Comparison of ENCODE assay signal across 8 cellular contexts in the genomic region with DNA sequence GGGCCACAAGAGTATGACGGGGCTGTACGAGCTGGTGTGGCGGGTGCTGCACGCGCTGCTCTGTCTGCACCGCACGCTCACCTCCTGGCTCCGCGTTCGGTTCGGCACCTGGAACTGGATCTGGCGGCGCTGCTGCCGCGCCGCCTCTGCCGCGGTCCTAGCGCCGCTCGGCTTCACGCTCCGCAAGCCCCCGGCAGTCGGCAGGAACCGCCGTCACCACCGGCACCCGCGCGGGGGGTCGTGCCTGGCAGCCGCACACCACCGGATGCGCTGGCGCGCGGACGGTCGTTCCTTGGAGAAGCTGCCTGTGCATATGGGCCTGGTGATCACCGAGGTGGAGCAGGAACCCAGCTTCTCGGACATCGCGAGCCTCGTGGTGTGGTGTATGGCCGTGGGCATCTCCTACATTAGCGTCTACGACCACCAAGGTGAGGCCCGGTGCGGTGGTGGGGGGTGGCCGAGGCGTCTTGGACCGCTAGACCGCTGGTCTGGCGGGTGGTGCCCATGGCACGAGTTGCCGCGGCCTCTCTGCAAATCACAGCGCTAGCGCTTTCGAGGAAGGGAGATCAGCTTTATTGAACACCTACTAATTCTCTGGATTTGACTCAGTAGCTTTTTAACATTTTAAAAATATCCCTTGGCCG. TPM values are rescaled to one million over a fixed set of nuclear protein-coding genes. Genes with fewer than 3 reads are reported as not detected.
A peak's percentile ranks its signal among the peaks of the same experiment; 100 is the strongest.
DNase-seq lines count a peak whose midpoint lies in the region; ATAC-seq and TF ChIP-seq lines count a peak whose summit lies in the region.
"Not testable (repeated sequence)": the region's sequence is repeated elsewhere in the genome, so short reads cannot be mapped to it uniquely, and the experiment has no call there.

No MANE protein-coding gene starts in this region.

- not testable (repeated sequence) for H2AK9ac ChIP-seq in IMR-90 (replicated peaks; ENCODE audit: low read depth, low read length, poor library complexity)

- peaks cover 32% of the 10 kb centered on the region for H3K36me3 Mint-ChIP-seq in activated CD4-positive, alpha-beta T cell treated with anti-CD3 and anti-CD28 coated beads for 36 hours (ENCODE audit: low read depth)
- H3K36me3 Mint-ChIP-seq in chondrocyte (ENCODE audit: low read depth); osteocyte (ENCODE audit: unreplicated experiment): not testable (repeated sequence)

- H3K9ac ChIP-seq in IMR-90 (ENCODE audit: low read depth, low read length): peak overlapping the region; percentile 64

- H3K27ac Mint-ChIP-seq in activated CD4-positive, alpha-beta T cell treated with anti-CD3 and anti-CD28 coated beads for 36 hours: peak overlapping the region; percentile 92
- peak overlapping the region; percentile 89 for H3K27ac Mint-ChIP-seq in chondrocyte (ENCODE audit: unreplicated experiment)
- peak overlapping the region; percentile 79 for H3K27ac Mint-ChIP-seq in osteocyte (ENCODE audit: unreplicated experiment)

- not testable (repeated sequence) for H3K9me1 ChIP-seq in IMR-90 (ENCODE audit: insufficient read depth, low read length)

- H2BK15ac ChIP-seq in IMR-90 (ENCODE audit: low read depth, low read length): not testable (repeated sequence)

- H3K27ac ChIP-seq in IMR-90 (ENCODE audit: insufficient read depth, low read length) (peak overlapping the region; percentile 48; the same call in 1 of the 2 replicates), vagina (peak overlapping the region; percentile 82)

- not testable (repeated sequence) for H2BK120ac ChIP-seq in IMR-90 (ENCODE audit: low read depth, low read length)

- POLR2A ChIA-PET in IMR-90 (lab: Charles Lee; ENCODE audit: unreplicated experiment); activated CD4-positive, alpha-beta T cell treated with anti-CD3 and anti-CD28 coated beads for 36 hours (lab: Charles Lee): not testable (repeated sequence)

- peak overlapping the region; percentile 80 for H3K4me3 Mint-ChIP-seq in activated CD4-positive, alpha-beta T cell treated with anti-CD3 and anti-CD28 coated beads for 36 hours
- H3K4me3 Mint-ChIP-seq in chondrocyte (ENCODE audit: unreplicated experiment): peak overlapping the region; percentile 85
- H3K4me3 Mint-ChIP-seq in osteocyte (ENCODE audit: unreplicated experiment): peak overlapping the region; percentile 85

- TF ChIP-seq RAD21 in IMR-90 (IDR thresholded peaks at IDR 0.05; ENCODE audit: low read length): not testable (repeated sequence)

- H3K18ac ChIP-seq in IMR-90 (ENCODE audit: low read depth, low read length): not testable (repeated sequence)

- not testable (repeated sequence) for DNase-seq in IMR-90; chondrocyte (ENCODE audit: low spot score); osteocyte (ENCODE audit: extremely low spot score, unreplicated experiment); vagina (ENCODE audit: extremely low spot score in 2 of 2)
- peak; percentile 38 for DNase-seq in activated CD4-positive, alpha-beta T cell treated with anti-CD3 and anti-CD28 coated beads for 36 hours

- H3K27me3 Mint-ChIP-seq in activated CD4-positive, alpha-beta T cell treated with anti-CD3 and anti-CD28 coated beads for 36 hours; chondrocyte (ENCODE audit: low read depth); osteocyte (ENCODE audit: unreplicated experiment): not testable (repeated sequence)

- intact Hi-C loops in IMR-90 (cut with micrococcal nuclease): loop anchor here (1.0 kb wide), 1 partner anchor 226 kb away; no protein-coding TSS in a partner anchor
- intact Hi-C loops in activated CD4-positive, alpha-beta T cell treated with anti-CD3 and anti-CD28 coated beads for 36 hours (cut with DNase I, micrococcal nuclease): loop anchor here (1.0 to 10.0 kb wide), 11 partner anchors 58 to 1672 kb away; a partner anchor contains a TSS
- intact Hi-C loops in vagina (cut with DNase I): not testable (repeated sequence)

- H3K4me2 ChIP-seq in IMR-90 (ENCODE audit: low read depth, low read length): peak overlapping the region; percentile 94

- peak overlapping the region in 1 of 2 experiments; percentile 62; a peak in 1 of 4 replicates for H4K8ac ChIP-seq in IMR-90 (ENCODE audit: low read depth in 2 of 2, low read length in 2 of 2)

- H3K36me3 ChIP-seq in IMR-90 (ENCODE audit: control insufficient read depth, insufficient read depth, low read length); vagina: not testable (repeated sequence)

- WGBS in IMR-90 (ENCODE audit: extremely low coverage in 2 of 2, insufficient read length in 1 of 2), 2 experiments: no CpG with 5 or more reads among the region's 62 CpGs

- H3K27me3 ChIP-seq in IMR-90 (ENCODE audit: control insufficient read depth, insufficient read depth, low read length); vagina: not testable (repeated sequence)

- CTCF ChIA-PET in IMR-90 (lab: Yijun Ruan, JAX); activated CD4-positive, alpha-beta T cell treated with anti-CD3 and anti-CD28 coated beads for 36 hours (lab: Charles Lee): not testable (repeated sequence)

- not testable (repeated sequence) for H4K91ac ChIP-seq in IMR-90 (ENCODE audit: insufficient read depth, low read depth, low read length)

- not testable (repeated sequence) for H2AK5ac ChIP-seq in IMR-90 (ENCODE audit: low read depth, low read length)

- not testable (repeated sequence) for TF ChIP-seq POLR2A in IMR-90 (IDR thresholded peaks at IDR 0.05; ENCODE audit: low read depth, low read length); vagina (IDR thresholded peaks at IDR 0.05)

- 0 out of 2 replicates have a peak overlapping the region, but pooled peaks have one; percentile 7 for H3K4ac ChIP-seq in IMR-90 (ENCODE audit: low read depth, low read length)

- in situ Hi-C loops in IMR-90 (cut with MboI; ENCODE audit: low sequenced_read_pairs): not testable (repeated sequence)

- H3K23ac ChIP-seq in IMR-90 (ENCODE audit: low read depth, low read length): not testable (repeated sequence)

- peaks cover 52% of the 10 kb centered on the region for H3K4me1 Mint-ChIP-seq in activated CD4-positive, alpha-beta T cell treated with anti-CD3 and anti-CD28 coated beads for 36 hours
- H3K4me1 Mint-ChIP-seq in chondrocyte (ENCODE audit: low read depth) (peaks cover 55% of the 10 kb centered on the region), osteocyte (ENCODE audit: unreplicated experiment) (peaks cover 37% of the 10 kb centered on the region)

- ATAC-seq in GM18520 (IDR thresholded peaks at IDR 0.05; ENCODE audit: unreplicated experiment) (peak; percentile 6), HG02571 (IDR thresholded peaks at IDR 0.05; ENCODE audit: unreplicated experiment) (peak; percentile 33), IMR-90 (ENCODE audit: low read depth) (peak; percentile 61)
- peak; percentile 21 for ATAC-seq in activated CD4-positive, alpha-beta T cell treated with anti-CD3 and anti-CD28 coated beads for 36 hours

- H3K4me3 ChIP-seq in IMR-90 (ENCODE audit: insufficient read depth, low read depth, low read length) (peak overlapping the region; percentile 51), iPS-11a (ENCODE audit: low read depth, low read length) (peak overlapping the region; percentile 82), vagina (peak overlapping the region; percentile 72 to 77)

- peaks cover 36% of the 10 kb centered on the region for H4K20me1 ChIP-seq in IMR-90 (ENCODE audit: insufficient read depth, low read length)

- H4K5ac ChIP-seq in IMR-90 (ENCODE audit: low read depth, low read length): not testable (repeated sequence)

- not testable (repeated sequence) for TF ChIP-seq CTCF in IMR-90 (conservative IDR thresholded peaks at IDR 0.05; ENCODE audit: low read depth, low read length); chondrocyte (IDR thresholded peaks at IDR 0.05); osteocyte (IDR thresholded peaks at IDR 0.05); vagina (IDR thresholded peaks at IDR 0.05)

- H3K14ac ChIP-seq in IMR-90 (replicated peaks; ENCODE audit: low read depth, low read length): not testable (repeated sequence)

- peak overlapping the region; percentile 75 for H2AFZ ChIP-seq in IMR-90 (replicated peaks; ENCODE audit: low read length, poor library complexity)

- dilution Hi-C loops in IMR-90 (cut with HindIII; ENCODE audit: low sequenced_read_pairs, unreplicated experiment): not testable (repeated sequence)

- not testable (repeated sequence) for H3K56ac ChIP-seq in IMR-90 (ENCODE audit: extremely low read depth, insufficient read depth, low read length)

- H2BK5ac ChIP-seq in IMR-90 (ENCODE audit: low read depth, low read length, poor library complexity, severe bottlenecking): not testable (repeated sequence)

- not testable (repeated sequence) for BruUV-seq in IMR-90 (replicated peaks; lab: Mats Ljungman, UMichigan)

- H3K9me3 Mint-ChIP-seq in activated CD4-positive, alpha-beta T cell treated with anti-CD3 and anti-CD28 coated beads for 36 hours (ENCODE audit: low read depth); chondrocyte (ENCODE audit: low read depth); osteocyte (ENCODE audit: unreplicated experiment): not testable (repeated sequence)

- H2BK20ac ChIP-seq in IMR-90 (ENCODE audit: low read depth, low read length): not testable (repeated sequence)

- peaks cover 7 to 31% of the 10 kb centered on the region in 2 experiments; a peak in 3 of 4 replicates for H3K79me1 ChIP-seq in IMR-90 (ENCODE audit: low read depth in 1 of 2, low read length in 2 of 2)

- H3K4me1 ChIP-seq in IMR-90 (ENCODE audit: control insufficient read depth, insufficient read depth, low read length): not testable (repeated sequence)
- peaks cover 57% of the 10 kb centered on the region for H3K4me1 ChIP-seq in vagina

- not testable (repeated sequence) for H3K9me3 ChIP-seq in IMR-90 (ENCODE audit: control insufficient read depth, insufficient read depth, low read length); vagina

RNA-seq across cellular contexts. Expression of a gene that starts 0.5 kb away (rescaled TPM):
- total RNA-seq in IMR-90 (2012; rRNA removed) (11.8 and 26.1 TPM in 2 replicates), chondrocyte (28.4 to 31.6 TPM (median 30.6 TPM) in 3 replicates), osteocyte (27.4 and 28.1 TPM in 2 replicates), vagina (17.7 TPM)
- 14.4 and 19.6 TPM in 2 replicates for polyA plus RNA-seq in IMR-90 (2012; rRNA removed)
- 3.9 and 5.0 TPM in 2 replicates for polyA plus RNA-seq in IMR-90 (2012; cell fraction: cytosol; rRNA removed)
- polyA plus RNA-seq in IMR-90 (2012; cell fraction: nucleus; rRNA removed; ENCODE audit: low replicate concordance): 1.5 and 6.7 TPM in 2 replicates
- total RNA-seq in activated CD4-positive, alpha-beta T cell treated with anti-CD3 and anti-CD28 coated beads for 36 hours: 10 to 100 TPM; 34.0 to 38.3 TPM

Comparison
In these comparisons a context has a peak if more than half of its experiments do, and no peak if none do; other contexts are left out.
1. ATAC-seq: peak in every context shown above with its lines; median percentile 61 in IMR-90; 33 in HG02571; 21 in activated CD4-positive, alpha-beta T cell treated with anti-CD3 and anti-CD28 coated beads for 36 hours; 6 in GM18520.